ENCODE assay signal across 19 cellular contexts in genomic region chr17:59503489-59503888, GRCh38.
DNase-seq lines count a peak whose midpoint lies in the region; ATAC-seq and TF ChIP-seq lines count a peak whose summit lies in the region.
"Had no signal": no experiment of that assay in that cellular context is flagged by ENCODE, and none has a peak within 500 bp of the region (broad histone marks: within the 10 kb centered on the region; RNA-seq: fewer than 3 reads in every experiment).

No MANE protein-coding gene starts in this region.

- H3K36me3 ChIP-seq in right atrium auricular region (no peaks in the 10 kb centered on the region), hepatocyte (replicated peaks; ENCODE audit: insufficient read depth, low read depth) (no peaks in the 10 kb centered on the region)

- H3K27ac Mint-ChIP-seq in osteocyte (ENCODE audit: unreplicated experiment), result no peak overlapping the region
- H3K27ac Mint-ChIP-seq: CD14-positive monocyte; CD4-positive, alpha-beta memory T cell; HFFc6; IgD-negative memory B cell had no signal

- no peaks in the 10 kb centered on the region for H3K4me1 ChIP-seq in right atrium auricular region
- peaks cover 7% of the 10 kb centered on the region for H3K4me1 ChIP-seq in hepatocyte (ENCODE audit: insufficient read depth)

- no peaks in the 10 kb centered on the region for H3K27me3 ChIP-seq in right atrium auricular region
- no peaks in the 10 kb centered on the region for H3K27me3 ChIP-seq in hepatocyte

- no peaks in the 10 kb centered on the region for H3K9me3 ChIP-seq in right atrium auricular region
- no peaks in the 10 kb centered on the region for H3K9me3 ChIP-seq in hepatocyte (ENCODE audit: low read depth)

- H3K4me3 ChIP-seq in right atrium auricular region, result no peak overlapping the region
- H3K4me3 ChIP-seq in hepatocyte, result no peak overlapping the region

- H3K27ac ChIP-seq in right atrium auricular region (no peak overlapping the region), VCaP (peak overlapping the region; percentile 78), hepatocyte (no peak overlapping the region)

- no peaks in the 10 kb centered on the region for H3K9me2 ChIP-seq in hepatocyte (replicated peaks; ENCODE audit: insufficient read depth)

- peaks cover 9% of the 10 kb centered on the region for H3K4me1 Mint-ChIP-seq in osteocyte (ENCODE audit: unreplicated experiment)
- H3K4me1 Mint-ChIP-seq: CD4-positive, alpha-beta memory T cell; IgD-negative memory B cell had no signal

- no peak overlapping the region for H3K4me2 ChIP-seq in hepatocyte

- no peaks in the 10 kb centered on the region for H3K9me3 Mint-ChIP-seq in osteocyte (ENCODE audit: unreplicated experiment)
- H3K9me3 Mint-ChIP-seq: CD4-positive, alpha-beta memory T cell; HFFc6; IgD-negative memory B cell had no signal

- DNase-seq in right atrium auricular region (ENCODE audit: low spot score), result peak; percentile 16
- no peak for DNase-seq in left cardiac atrium
- DNase-seq in osteocyte (ENCODE audit: extremely low spot score, unreplicated experiment), result peak; percentile 23
- DNase-seq in DMS153 treated with DMSO at 0.1 percent for 48 hours (lab: John Stamatoyannopoulos, UW; ENCODE audit: unreplicated experiment), result no peak
- DNase-seq in hepatocyte (ENCODE audit: low spot score), result no peak
- DNase-seq: AML-193; CD4-positive, alpha-beta memory T cell; DMS153; DMS79 treated with DMSO at 0.1 percent for 48 hours; GF-D8; GOT3; H7; HFFc6 had no signal

- H3K27me3 Mint-ChIP-seq in osteocyte (ENCODE audit: unreplicated experiment), result peaks cover 16% of the 10 kb centered on the region

- ATAC-seq in left cardiac atrium (no peak), HG02571 (IDR thresholded peaks at IDR 0.05; ENCODE audit: unreplicated experiment) (no peak)
- ATAC-seq: HCT116, HepG2 had no signal

- no peak for TF ChIP-seq CTCF in right atrium auricular region (IDR thresholded peaks at IDR 0.05)
- no peak for TF ChIP-seq CTCF in VCaP (conservative IDR thresholded peaks at IDR 0.05)
- no peak for TF ChIP-seq CTCF in osteocyte (IDR thresholded peaks at IDR 0.05)
- TF ChIP-seq CTCF in hepatocyte (IDR thresholded peaks at IDR 0.05; ENCODE audit: poor library complexity), result no peak

- no peak overlapping the region for H3K4me3 Mint-ChIP-seq in osteocyte (ENCODE audit: unreplicated experiment)
- H3K4me3 Mint-ChIP-seq: CD14-positive monocyte; CD4-positive, alpha-beta memory T cell; HFFc6; IgD-negative memory B cell had no signal

- no peak overlapping the region for H2AFZ ChIP-seq in hepatocyte

- WGBS in hepatocyte (ENCODE audit: low lambda C conversion rate, missing lambda C conversion rate), result 86% methylated on average over 3 of the region's 3 CpGs

- H4K20me1 ChIP-seq in hepatocyte (ENCODE audit: insufficient read depth, poor library complexity, severe bottlenecking), result no peaks in the 10 kb centered on the region

- no peaks in the 10 kb centered on the region for H3K36me3 Mint-ChIP-seq in osteocyte (ENCODE audit: unreplicated experiment)
- H3K36me3 Mint-ChIP-seq: CD14-positive monocyte; CD4-positive, alpha-beta memory T cell; IgD-negative memory B cell had no signal

- intact Hi-C loops in left cardiac atrium (cut with DNase I), result no loop called here

- H3K79me2 ChIP-seq in hepatocyte, result no peaks in the 10 kb centered on the region

Comparison
In these comparisons a context has a peak if more than half of its experiments do, and no peak if none do; other contexts are left out.
1. DNase-seq: peak in right atrium auricular region (single experiment) and osteocyte (single experiment); none in left cardiac atrium (single experiment), DMS153 treated with DMSO at 0.1 percent for 48 hours (single experiment) and hepatocyte (single experiment).